In the genomic region with DNA sequence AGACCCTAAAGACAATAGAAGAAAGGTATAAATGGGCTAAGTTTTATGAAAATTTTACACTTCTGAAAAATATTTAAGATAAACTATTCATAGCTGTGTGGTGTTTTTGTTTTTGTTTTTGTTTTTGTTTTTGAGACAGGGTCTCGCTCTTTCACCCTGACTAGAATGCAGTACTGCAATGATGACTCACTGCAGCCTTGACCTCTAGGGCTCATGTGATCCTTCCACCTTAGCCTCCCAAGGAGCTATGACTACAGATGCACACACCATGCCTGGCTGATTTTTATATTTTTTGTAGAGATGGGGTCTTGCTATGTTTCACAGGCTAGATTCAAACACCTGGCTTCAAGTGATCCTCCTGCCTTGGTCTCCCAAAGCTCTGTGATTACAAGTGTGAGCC, we compare ENCODE assay signal across 17 cellular contexts.
"Had no signal": no experiment of that assay in that cellular context is flagged by ENCODE, and none has a peak within 500 bp of the region (broad histone marks: within the 10 kb centered on the region; RNA-seq: fewer than 3 reads in every experiment).

No MANE protein-coding gene starts in this region.

- H3K36me3 ChIP-seq: right atrium auricular region had no signal

- ATAC-seq: left lung; mucosa of descending colon; naive thymus-derived CD4-positive, alpha-beta T cell had no signal

- H3K9ac ChIP-seq: parathyroid adenoma had no signal

- H3K9me3 Mint-ChIP-seq: activated CD4-positive, alpha-beta T cell treated with anti-CD3 and anti-CD28 coated beads, Interleukin-2, amount 10 ng/mL, durations not matched to agents 7 days and 5 days; naive thymus-derived CD4-positive, alpha-beta T cell had no signal

- H3K27me3 ChIP-seq: esophagus squamous epithelium, left lung, right atrium auricular region, transverse colon had no signal

- H3K27ac ChIP-seq: esophagus squamous epithelium, left lung, parathyroid adenoma, right atrium auricular region, transverse colon had no signal

- H2AFZ ChIP-seq: parathyroid adenoma had no signal

- H3K9me3 ChIP-seq: esophagus squamous epithelium, left lung, mucosa of descending colon, right atrium auricular region, transverse colon had no signal

- H3K27me3 Mint-ChIP-seq: activated CD4-positive, alpha-beta T cell treated with anti-CD3 and anti-CD28 coated beads, Interleukin-2, amount 10 ng/mL, durations not matched to agents 7 days and 5 days; naive thymus-derived CD4-positive, alpha-beta T cell had no signal

- H3K4me1 ChIP-seq: parathyroid adenoma had no signal

- FAIRE-seq: astrocyte, colon, keratinocyte had no signal

- H3K4me3 ChIP-seq: esophagus squamous epithelium, left lung, mucosa of descending colon, right atrium auricular region, transverse colon had no signal

- H3K4me3 Mint-ChIP-seq: activated CD4-positive, alpha-beta T cell treated with anti-CD3 and anti-CD28 coated beads, Interleukin-2, amount 10 ng/mL, durations not matched to agents 7 days and 5 days; naive thymus-derived CD4-positive, alpha-beta T cell had no signal

- DNase-seq: activated CD4-positive, alpha-beta T cell treated with anti-CD3 and anti-CD28 coated beads, Interleukin-2, amount 10 ng/mL, durations not matched to agents 7 days and 5 days; activated naive CD4-positive, alpha-beta T cell treated with Interleukin-2 at 50 U/mL for 16 hours; esophagus squamous epithelium; hippocampal formation; left lung; mammary epithelial cell; mucosa of descending colon; naive thymus-derived CD4-positive, alpha-beta T cell; stimulated activated CD4-positive, alpha-beta T cell treated with anti-CD3 and anti-CD28 coated beads, Interleukin-4, amount 100 ng/mL, for 24 hours; stimulated activated naive CD4-positive, alpha-beta T cell treated with Interleukin-2 at 50 U/mL for 16 hours; substantia nigra; transverse colon had no signal
